In the genomic region with DNA sequence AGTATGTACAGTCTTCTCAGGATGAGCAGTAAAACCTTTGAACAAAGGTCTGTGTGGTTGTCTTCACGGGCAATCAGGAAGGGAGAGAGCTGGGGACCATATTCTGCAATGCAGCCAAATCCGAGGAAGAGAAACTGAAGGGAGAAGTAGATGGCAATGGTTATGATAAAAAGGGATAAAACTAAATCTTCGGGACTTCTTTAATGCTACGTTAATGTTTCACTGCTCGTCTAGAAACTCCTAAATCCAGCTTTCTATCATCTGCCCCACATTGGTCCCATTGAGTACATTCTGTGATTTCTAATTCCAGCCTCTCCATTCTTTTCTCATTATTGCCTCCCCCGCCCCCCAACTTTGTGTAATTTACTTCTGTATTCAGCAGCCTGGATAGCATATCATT, we compare ENCODE assay signal across 1 cellular context.
A peak's percentile ranks its signal among the peaks of the same experiment; 100 is the strongest.
TF ChIP-seq lines count a peak whose summit lies in the region.

No MANE protein-coding gene starts in this region.

TF ChIP-seq in HepG2, 621 proteins besides CTCF, POLR2A, EP300 and RAD21:
- TF ChIP-seq RBFOX2 (IDR thresholded peaks at IDR 0.05; ENCODE audit: low read depth, low read length): 0 out of 2 replicates have a peak, but pooled peaks have one; percentile 19
- TF ChIP-seq, protein P1, sequence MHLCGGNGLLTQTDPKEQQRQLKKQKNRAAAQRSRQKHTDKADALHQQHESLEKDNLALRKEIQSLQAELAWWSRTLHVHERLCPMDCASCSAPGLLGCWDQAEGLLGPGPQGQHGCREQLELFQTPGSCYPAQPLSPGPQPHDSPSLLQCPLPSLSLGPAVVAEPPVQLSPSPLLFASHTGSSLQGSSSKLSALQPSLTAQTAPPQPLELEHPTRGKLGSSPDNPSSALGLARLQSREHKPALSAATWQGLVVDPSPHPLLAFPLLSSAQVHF (CRISPR knock-in tag; IDR thresholded peaks at IDR 0.05): no peak
